In the genomic region with DNA sequence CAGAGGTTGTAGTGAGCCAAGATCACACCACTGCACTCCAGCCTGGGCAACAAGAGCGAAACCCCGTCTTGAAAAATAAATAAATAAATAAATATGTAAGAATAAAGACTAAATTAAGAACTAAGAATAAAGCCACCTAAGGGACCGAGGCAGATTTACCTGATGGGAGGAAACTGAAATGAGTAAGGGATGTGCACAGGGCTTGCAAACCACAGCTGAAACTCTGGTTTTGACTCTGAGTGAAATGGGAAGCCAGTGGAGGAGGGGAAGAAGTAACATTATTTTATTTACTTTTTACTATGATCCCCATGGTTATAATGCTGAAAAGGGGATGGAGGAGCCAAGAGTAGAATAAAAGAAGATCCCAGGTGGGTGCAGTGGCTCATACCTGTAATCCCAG, we compare ENCODE assay signal across 16 cellular contexts.
DNase-seq lines count a peak whose midpoint lies in the region; ATAC-seq and TF ChIP-seq lines count a peak whose summit lies in the region.
"Had no signal": no experiment of that assay in that cellular context is flagged by ENCODE, and none has a peak within 500 bp of the region (broad histone marks: within the 10 kb centered on the region; RNA-seq: fewer than 3 reads in every experiment).

No MANE protein-coding gene starts in this region.

- intact Hi-C loops in activated CD4-positive, alpha-beta T cell treated with anti-CD3 and anti-CD28 coated beads for 36 hours (cut with DNase I, micrococcal nuclease) = no loop called here
- intact Hi-C loops in activated T-helper 1 cell treated with anti-CD3 and anti-CD28 coated beads, Interleukin-12 subunit alpha, Interleukin-12 subunit beta, Interleukin-2, Interleukin-4 antibody, amounts not matched to agents 30 ng/mL and 10 ng/mL and 1 ng/mL, durations not matched to agents 14 hours and 24 hours and 36 hours (cut with micrococcal nuclease) = no loop called here
- intact Hi-C loops in body of pancreas (cut with DNase I) = no loop called here

- no peak overlapping the region for H3K27ac ChIP-seq in body of pancreas
- H3K27ac ChIP-seq: 22Rv1, parathyroid adenoma had no signal

- DNase-seq in activated CD4-positive, alpha-beta T cell treated with anti-CD3 and anti-CD28 coated beads for 36 hours = peak; percentile 20
- DNase-seq in activated CD4-positive, alpha-beta T cell treated with anti-CD3 and anti-CD28 coated beads for 4 hours = no peak
- peak; percentile 2 for DNase-seq in activated T-helper 1 cell treated with anti-CD3 and anti-CD28 coated beads, Interleukin-12 subunit alpha, Interleukin-12 subunit beta, Interleukin-2, Interleukin-4 antibody, amounts not matched to agents 30 ng/mL and 10 ng/mL and 1 ng/mL, durations not matched to agents 14 hours and 24 hours and 36 hours (ENCODE audit: low spot score)
- DNase-seq in NCI-H446 (lab: John Stamatoyannopoulos, UW) (no peak), body of pancreas (no peak), DMS 273 (lab: John Stamatoyannopoulos, UW; ENCODE audit: unreplicated experiment) (no peak)
- DNase-seq: activated CD4-positive, alpha-beta T cell treated with anti-CD3 and anti-CD28 coated beads, Interleukin-2, amount 50 U/mL, for 4 hours; activated naive CD8-positive, alpha-beta T cell treated with anti-CD3 and anti-CD28 coated beads, Interleukin-2, amount 10 ng/mL, durations not matched to agents 7 days and 5 days; HFFc6; mesenchymal stem cell; PC-3; stimulated activated CD4-positive, alpha-beta T cell treated with anti-CD3 and anti-CD28 coated beads, Interleukin-4, amount 100 ng/mL, for 1 hour had no signal

- peak; percentile 85 for ATAC-seq in activated CD4-positive, alpha-beta T cell treated with anti-CD3 and anti-CD28 coated beads for 36 hours
- peak; percentile 58 for ATAC-seq in GM21423 (IDR thresholded peaks at IDR 0.05; ENCODE audit: unreplicated experiment)
- ATAC-seq in HG03025 (IDR thresholded peaks at IDR 0.05; ENCODE audit: low FRiP score, unreplicated experiment) = peak; percentile 88
- ATAC-seq in body of pancreas = no peak
- ATAC-seq: PC-3 had no signal

- H3K36me3 ChIP-seq in body of pancreas (replicated peaks in 1 of 2; ENCODE audit: insufficient read depth in 1 of 2, low read depth in 2 of 2) = no peaks in the 10 kb centered on the region

- H3K27me3 ChIP-seq in body of pancreas = no peaks in the 10 kb centered on the region

- H3K27me3 Mint-ChIP-seq in activated CD4-positive, alpha-beta T cell treated with anti-CD3 and anti-CD28 coated beads for 36 hours = peaks cover 3% of the 10 kb centered on the region
- peaks cover 6% of the 10 kb centered on the region for H3K27me3 Mint-ChIP-seq in activated T-helper 1 cell treated with anti-CD3 and anti-CD28 coated beads, Interleukin-12 subunit alpha, Interleukin-12 subunit beta, Interleukin-2, Interleukin-4 antibody, amounts not matched to agents 30 ng/mL and 10 ng/mL and 1 ng/mL, durations not matched to agents 14 hours and 24 hours and 36 hours (ENCODE audit: insufficient read depth)

- WGBS in body of pancreas, 2 donors = 93% methylated on average over 3 of the region's 3 CpGs

- H3K36me3 Mint-ChIP-seq in activated CD4-positive, alpha-beta T cell treated with anti-CD3 and anti-CD28 coated beads for 36 hours (ENCODE audit: low read depth) = no peaks in the 10 kb centered on the region
- H3K36me3 Mint-ChIP-seq in activated T-helper 1 cell treated with anti-CD3 and anti-CD28 coated beads, Interleukin-12 subunit alpha, Interleukin-12 subunit beta, Interleukin-2, Interleukin-4 antibody, amounts not matched to agents 30 ng/mL and 10 ng/mL and 1 ng/mL, durations not matched to agents 14 hours and 24 hours and 36 hours (ENCODE audit: low read depth) = no peaks in the 10 kb centered on the region
- H3K36me3 Mint-ChIP-seq: activated naive CD8-positive, alpha-beta T cell treated with anti-CD3 and anti-CD28 coated beads, Interleukin-2, amount 10 ng/mL, durations not matched to agents 7 days and 5 days had no signal

- no peak for TF ChIP-seq POLR2A in body of pancreas (IDR thresholded peaks at IDR 0.05)

- CTCF ChIA-PET in activated CD4-positive, alpha-beta T cell treated with anti-CD3 and anti-CD28 coated beads for 36 hours (lab: Charles Lee) = no interaction called here

- H3K4me3 ChIP-seq in body of pancreas = no peak overlapping the region

- H3K4me3 Mint-ChIP-seq in activated CD4-positive, alpha-beta T cell treated with anti-CD3 and anti-CD28 coated beads for 36 hours = no peak overlapping the region
- H3K4me3 Mint-ChIP-seq in activated T-helper 1 cell treated with anti-CD3 and anti-CD28 coated beads, Interleukin-12 subunit alpha, Interleukin-12 subunit beta, Interleukin-2, Interleukin-4 antibody, amounts not matched to agents 30 ng/mL and 10 ng/mL and 1 ng/mL, durations not matched to agents 14 hours and 24 hours and 36 hours = no peak overlapping the region
- H3K4me3 Mint-ChIP-seq: activated naive CD8-positive, alpha-beta T cell treated with anti-CD3 and anti-CD28 coated beads, Interleukin-2, amount 10 ng/mL, durations not matched to agents 7 days and 5 days; HFFc6 had no signal

- H3K9me3 ChIP-seq in body of pancreas = no peaks in the 10 kb centered on the region

- POLR2A ChIA-PET in activated CD4-positive, alpha-beta T cell treated with anti-CD3 and anti-CD28 coated beads for 36 hours (lab: Charles Lee) = no interaction called here

- no peaks in the 10 kb centered on the region for H3K4me1 ChIP-seq in body of pancreas

- peaks cover 3% of the 10 kb centered on the region for H3K4me1 Mint-ChIP-seq in activated CD4-positive, alpha-beta T cell treated with anti-CD3 and anti-CD28 coated beads for 36 hours
- H3K4me1 Mint-ChIP-seq in activated T-helper 1 cell treated with anti-CD3 and anti-CD28 coated beads, Interleukin-12 subunit alpha, Interleukin-12 subunit beta, Interleukin-2, Interleukin-4 antibody, amounts not matched to agents 30 ng/mL and 10 ng/mL and 1 ng/mL, durations not matched to agents 14 hours and 24 hours and 36 hours (ENCODE audit: low read depth) = no peaks in the 10 kb centered on the region

- H3K9me3 Mint-ChIP-seq in activated CD4-positive, alpha-beta T cell treated with anti-CD3 and anti-CD28 coated beads for 36 hours (ENCODE audit: low read depth) = no peaks in the 10 kb centered on the region
- no peaks in the 10 kb centered on the region for H3K9me3 Mint-ChIP-seq in activated T-helper 1 cell treated with anti-CD3 and anti-CD28 coated beads, Interleukin-12 subunit alpha, Interleukin-12 subunit beta, Interleukin-2, Interleukin-4 antibody, amounts not matched to agents 30 ng/mL and 10 ng/mL and 1 ng/mL, durations not matched to agents 14 hours and 24 hours and 36 hours
- H3K9me3 Mint-ChIP-seq: HFFc6 had no signal

- no peak for TF ChIP-seq CTCF in body of pancreas (IDR thresholded peaks at IDR 0.05)

- no peak overlapping the region for H3K27ac Mint-ChIP-seq in activated CD4-positive, alpha-beta T cell treated with anti-CD3 and anti-CD28 coated beads for 36 hours
- H3K27ac Mint-ChIP-seq in activated T-helper 1 cell treated with anti-CD3 and anti-CD28 coated beads, Interleukin-12 subunit alpha, Interleukin-12 subunit beta, Interleukin-2, Interleukin-4 antibody, amounts not matched to agents 30 ng/mL and 10 ng/mL and 1 ng/mL, durations not matched to agents 14 hours and 24 hours and 36 hours = peak overlapping the region; percentile 19
- H3K27ac Mint-ChIP-seq: activated naive CD8-positive, alpha-beta T cell treated with anti-CD3 and anti-CD28 coated beads, Interleukin-2, amount 10 ng/mL, durations not matched to agents 7 days and 5 days; HFFc6 had no signal

Comparison
In these comparisons a context has a peak if more than half of its experiments do, and no peak if none do; other contexts are left out.
1. DNase-seq: peak in activated CD4-positive, alpha-beta T cell treated with anti-CD3 and anti-CD28 coated beads for 36 hours (single experiment) and activated T-helper 1 cell treated with anti-CD3 and anti-CD28 coated beads, Interleukin-12 subunit alpha, Interleukin-12 subunit beta, Interleukin-2, Interleukin-4 antibody, amounts not matched to agents 30 ng/mL and 10 ng/mL and 1 ng/mL, durations not matched to agents 14 hours and 24 hours and 36 hours (single experiment); none in activated CD4-positive, alpha-beta T cell treated with anti-CD3 and anti-CD28 coated beads for 4 hours (0 of 2), NCI-H446 (0 of 2), body of pancreas (0 of 4) and DMS 273 (single experiment).